In genomic region chr2:144708641-144709040, GRCh38 we compare ENCODE assay signal across 15 cellular contexts.
"Had no signal": no experiment of that assay in that cellular context is flagged by ENCODE, and none has a peak within 500 bp of the region (broad histone marks: within the 10 kb centered on the region; RNA-seq: fewer than 3 reads in every experiment).

No MANE protein-coding gene starts in this region.

- ATAC-seq: left colon; mucosa of descending colon; natural killer cell treated with Interleukin-12 subunit alpha and Interleukin-12 subunit beta and Interleukin-15 and Interleukin-18, amount 100 ng/mL, for 72 hours; T-cell had no signal

- H3K27ac ChIP-seq: adrenal gland had no signal

- H3K4me3 ChIP-seq: adrenal gland, lung, mucosa of descending colon had no signal

- H3K4me1 Mint-ChIP-seq: activated CD4-positive, alpha-beta T cell treated with anti-CD3 and anti-CD28 coated beads, Interleukin-2, amount 10 ng/mL, durations not matched to agents 24 days and 14 days; central memory CD8-positive, alpha-beta T cell; T-cell had no signal

- H3K36me3 Mint-ChIP-seq: natural killer cell treated with Interleukin-12 subunit alpha and Interleukin-12 subunit beta and Interleukin-15 and Interleukin-18, amount 100 ng/mL, for 72 hours; T-cell had no signal

- H3K27me3 Mint-ChIP-seq: activated B cell treated with CpG ODN at 0.5 μM for 24 hours; activated CD4-positive, alpha-beta T cell treated with anti-CD3 and anti-CD28 coated beads, Interleukin-2, amount 10 ng/mL, durations not matched to agents 24 days and 14 days; central memory CD8-positive, alpha-beta T cell; natural killer cell treated with Interleukin-12 subunit alpha and Interleukin-12 subunit beta and Interleukin-15 and Interleukin-18, amount 100 ng/mL, for 72 hours had no signal

- DNase-seq: activated B cell treated with CpG ODN at 0.5 μM for 24 hours; activated CD4-positive, alpha-beta T cell treated with anti-CD3 and anti-CD28 coated beads, Interleukin-2, amount 10 ng/mL, durations not matched to agents 24 days and 14 days; activated naive CD4-positive, alpha-beta T cell treated with anti-CD3 and anti-CD28 coated beads, Interleukin-2, amount 50 U/mL, for 16 hours; activated T-cell treated with anti-CD3 and anti-CD28 coated beads for 4 hours; adrenal gland; glutamatergic neuron; left colon; mucosa of descending colon; stimulated activated CD4-positive, alpha-beta T cell treated with anti-CD3 and anti-CD28 coated beads, Interleukin-15, amount 100 ng/mL, for 24 hours; stimulated activated CD4-positive, alpha-beta T cell treated with anti-CD3 and anti-CD28 coated beads, Interleukin-4, amount 100 ng/mL, for 24 hours; T-cell had no signal

- H3K27ac Mint-ChIP-seq: activated B cell treated with CpG ODN at 0.5 μM for 24 hours; activated CD4-positive, alpha-beta T cell treated with anti-CD3 and anti-CD28 coated beads, Interleukin-2, amount 10 ng/mL, durations not matched to agents 24 days and 14 days; natural killer cell treated with Interleukin-12 subunit alpha and Interleukin-12 subunit beta and Interleukin-15 and Interleukin-18, amount 100 ng/mL, for 72 hours; stimulated activated naive CD8-positive, alpha-beta T cell treated with anti-CD3 and anti-CD28 coated beads, Interleukin-15, Interleukin-2, amounts not matched to agents 100 ng/mL and 50 ng/mL, for 24 hours; T-cell had no signal

- H3K4me3 Mint-ChIP-seq: activated B cell treated with CpG ODN at 0.5 μM for 24 hours; activated CD4-positive, alpha-beta T cell treated with anti-CD3 and anti-CD28 coated beads, Interleukin-2, amount 10 ng/mL, durations not matched to agents 24 days and 14 days; central memory CD8-positive, alpha-beta T cell; natural killer cell treated with Interleukin-12 subunit alpha and Interleukin-12 subunit beta and Interleukin-15 and Interleukin-18, amount 100 ng/mL, for 72 hours; stimulated activated naive CD8-positive, alpha-beta T cell treated with anti-CD3 and anti-CD28 coated beads, Interleukin-15, Interleukin-2, amounts not matched to agents 100 ng/mL and 50 ng/mL, for 24 hours; T-cell had no signal

- H3K9me3 Mint-ChIP-seq: activated B cell treated with CpG ODN at 0.5 μM for 24 hours; activated CD4-positive, alpha-beta T cell treated with anti-CD3 and anti-CD28 coated beads, Interleukin-2, amount 10 ng/mL, durations not matched to agents 24 days and 14 days; central memory CD8-positive, alpha-beta T cell; natural killer cell treated with Interleukin-12 subunit alpha and Interleukin-12 subunit beta and Interleukin-15 and Interleukin-18, amount 100 ng/mL, for 72 hours; stimulated activated naive CD8-positive, alpha-beta T cell treated with anti-CD3 and anti-CD28 coated beads, Interleukin-15, Interleukin-2, amounts not matched to agents 100 ng/mL and 50 ng/mL, for 24 hours; T-cell had no signal
